3 cellular contexts compared by ENCODE assay signal in the genomic region with DNA sequence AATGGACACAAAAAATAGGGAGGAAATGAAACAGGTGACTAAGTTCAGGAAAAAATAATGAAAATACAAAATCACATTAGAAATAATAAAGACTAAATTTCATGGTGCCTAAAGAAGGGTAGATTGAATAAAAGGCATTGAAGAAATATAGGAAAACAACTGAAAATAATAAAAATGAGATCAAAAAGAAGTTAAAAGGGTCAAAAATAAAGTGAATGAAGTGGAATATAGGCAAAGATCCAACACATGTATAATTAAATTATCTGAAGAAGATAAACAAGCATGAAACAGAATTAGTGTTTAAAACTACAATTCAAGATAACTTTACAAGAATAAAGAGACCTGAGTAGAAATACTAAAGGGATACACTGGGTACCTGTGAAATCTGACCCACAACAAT.
"Had no signal": no experiment of that assay in that cellular context is flagged by ENCODE, and none has a peak within 500 bp of the region (broad histone marks: within the 10 kb centered on the region; RNA-seq: fewer than 3 reads in every experiment).

No MANE protein-coding gene starts in this region.

- H3K4me3 ChIP-seq: GM12878 had no signal

- ATAC-seq: GM12878 had no signal

- DNase-seq: GDM1, GF-D8 had no signal
